ENCODE assay signal across 23 cellular contexts in the genomic region with DNA sequence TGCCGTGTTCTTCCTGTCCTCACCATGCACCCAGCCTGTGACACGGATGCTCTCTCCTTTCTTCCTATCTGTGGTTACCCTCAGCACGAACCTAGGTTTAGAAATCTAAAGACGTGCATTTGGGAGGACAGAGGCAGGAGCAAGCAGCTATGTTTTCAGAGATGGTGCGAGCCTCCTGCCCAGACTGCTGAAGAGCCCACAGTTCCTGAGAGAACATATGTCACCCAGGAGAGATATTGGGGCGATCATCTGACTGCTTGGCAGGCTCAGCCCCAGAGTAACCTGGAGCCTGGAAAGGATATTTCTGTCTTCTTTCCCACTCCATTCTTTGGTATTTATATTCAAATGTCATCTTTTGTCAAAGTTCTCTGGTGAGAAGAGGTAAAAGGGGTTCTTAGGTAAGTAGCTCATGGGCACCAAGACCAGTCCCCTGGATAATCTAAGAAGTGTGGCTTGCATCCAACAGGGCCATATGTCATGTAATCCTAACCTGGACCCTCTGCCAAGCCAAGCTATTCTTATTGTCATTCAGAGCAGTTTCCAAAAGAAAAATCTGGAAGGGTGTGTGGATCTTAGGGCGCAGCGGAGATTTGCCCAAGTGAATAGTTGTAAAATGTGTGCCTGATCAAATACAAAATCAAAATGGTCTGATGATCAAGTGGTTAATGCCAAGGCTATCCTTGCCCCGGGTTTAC.
"Had no signal": no experiment of that assay in that cellular context is flagged by ENCODE, and none has a peak within 500 bp of the region (broad histone marks: within the 10 kb centered on the region; RNA-seq: fewer than 3 reads in every experiment).

No MANE protein-coding gene starts in this region.

- H3K4me3 ChIP-seq: colonic mucosa, SK-N-MC had no signal

- H3K27me3 ChIP-seq: colonic mucosa had no signal

- ATAC-seq: activated CD8-positive, alpha-beta T cell treated with anti-CD3 and anti-CD28 coated beads, Interleukin-2, amount 10 ng/mL, durations not matched to agents 7 days and 5 days; Panc1; Right ventricle myocardium inferior; WTC11 had no signal

- H3K9me3 ChIP-seq: colonic mucosa had no signal

- H3K4me1 ChIP-seq: colonic mucosa had no signal

- H3K27ac ChIP-seq: colonic mucosa, SK-N-MC had no signal

- H3K36me3 ChIP-seq: colonic mucosa had no signal

- DNase-seq: activated CD4-positive, alpha-beta T cell treated with anti-CD3 and anti-CD28 coated beads for 48 hours; activated CD4-positive, alpha-beta T cell treated with anti-CD3 and anti-CD28 coated beads, Interleukin-2, amount 50 U/mL, for 4 hours; activated CD4-positive, CD25-positive, alpha-beta regulatory T cell treated with anti-CD3 and anti-CD28 coated beads, Interleukin-2, amount 50 U/mL, for 72 hours; activated CD8-positive, alpha-beta memory T cell treated with anti-CD3 and anti-CD28 coated beads, Interleukin-2, amount 50 U/mL, for 48 hours; activated CD8-positive, alpha-beta T cell treated with anti-CD3 and anti-CD28 coated beads, Interleukin-2, amount 10 ng/mL, durations not matched to agents 7 days and 5 days; activated effector memory CD4-positive, alpha-beta T cell treated with anti-CD3 and anti-CD28 coated beads, Interleukin-2, amount 50 U/mL, for 16 hours; activated naive CD4-positive, alpha-beta T cell treated with Interleukin-2 at 50 U/mL for 16 hours; activated T-cell treated with anti-CD3 and anti-CD28 coated beads, Interleukin-2, amount 50 U/mL, for 1 hour; amygdala; colonic mucosa; dermis blood vessel endothelial cell; NCI-H1048; NCI-H146; NCI-H187 treated with DMSO at 0.1 percent for 48 hours; NCI-H2081 treated with DMSO at 0.1 percent for 48 hours; NCI-H2227 treated with DMSO at 0.1 percent for 48 hours; NCI-H526 treated with DMSO at 0.1 percent for 48 hours; OCI-M1; RPMI8226 had no signal
